14 cellular contexts compared by ENCODE assay signal in genomic region chr11:69530278-69531070, GRCh38. TPM values are rescaled to one million over a fixed set of nuclear protein-coding genes. Genes with fewer than 3 reads are reported as not detected.
DNase-seq lines count a peak whose midpoint lies in the region; ATAC-seq and TF ChIP-seq lines count a peak whose summit lies in the region.
"Had no signal": no experiment of that assay in that cellular context is flagged by ENCODE, and none has a peak within 500 bp of the region (broad histone marks: within the 10 kb centered on the region; RNA-seq: fewer than 3 reads in every experiment).

No MANE protein-coding gene starts in this region.

- no peak overlapping the region for H3K4me2 ChIP-seq in IMR-90 (ENCODE audit: low read depth, low read length)
- no peak overlapping the region for H3K4me2 ChIP-seq in mammary epithelial cell (ENCODE audit: insufficient read depth, low read depth, low read length)

- H2AK9ac ChIP-seq in IMR-90 (replicated peaks; ENCODE audit: low read depth, low read length, poor library complexity): peak overlapping the region; percentile 46

- no peaks in the 10 kb centered on the region for H3K79me2 ChIP-seq in mammary epithelial cell (ENCODE audit: insufficient read depth, low read length)

- H3K9ac ChIP-seq in IMR-90 (ENCODE audit: low read depth, low read length) (no peak overlapping the region), mammary epithelial cell (ENCODE audit: insufficient read depth, low read length) (no peak overlapping the region)

- no peak for TF ChIP-seq RAD21 in IMR-90 (IDR thresholded peaks at IDR 0.05; ENCODE audit: low read length)

- H4K20me1 ChIP-seq in IMR-90 (ENCODE audit: insufficient read depth, low read length): no peaks in the 10 kb centered on the region
- H4K20me1 ChIP-seq in mammary epithelial cell (ENCODE audit: insufficient read depth, low read length): no peaks in the 10 kb centered on the region

- no peak overlapping the region for H2BK15ac ChIP-seq in IMR-90 (ENCODE audit: low read depth, low read length)

- H3K4me1 ChIP-seq in IMR-90 (ENCODE audit: control insufficient read depth, insufficient read depth, low read length) (no peaks in the 10 kb centered on the region), spleen (peaks cover 0 to 23% (median 9%) of the 10 kb centered on the region in 6 donors), mammary epithelial cell (ENCODE audit: insufficient read depth, low read length) (peaks cover 1% of the 10 kb centered on the region)

- no peak overlapping the region for H3K18ac ChIP-seq in IMR-90 (ENCODE audit: low read depth, low read length)

- 83% methylated on average over 13 of the region's 19 CpGs; no CpG with 5 or more reads in 1 of the 2 experiments for WGBS in IMR-90 (ENCODE audit: extremely low coverage in 2 of 2, insufficient read length in 1 of 2), 2 experiments
- WGBS in spleen, 5 donors: 49 to 63% (median 56%) methylated on average over 19 of the region's 19 CpGs
- 94% methylated on average over 11 of the region's 19 CpGs for WGBS in mammary epithelial cell (ENCODE audit: low coverage, missing lambda C conversion rate)

- no peak overlapping the region for H2AFZ ChIP-seq in IMR-90 (replicated peaks; ENCODE audit: low read length, poor library complexity)
- H2AFZ ChIP-seq in mammary epithelial cell (ENCODE audit: low read depth, low read length): no peak overlapping the region

- ATAC-seq in IMR-90 (ENCODE audit: low read depth) (no peak), HG02623 (IDR thresholded peaks at IDR 0.05; ENCODE audit: unreplicated experiment) (no peak)

- H2AK5ac ChIP-seq in IMR-90 (ENCODE audit: low read depth, low read length): no peak overlapping the region; the same call in 1 of the 2 replicates

- POLR2A ChIA-PET in IMR-90 (lab: Charles Lee; ENCODE audit: unreplicated experiment): no interaction called here

- H4K5ac ChIP-seq in IMR-90 (ENCODE audit: low read depth, low read length): no peak overlapping the region

- H2BK120ac ChIP-seq in IMR-90 (ENCODE audit: low read depth, low read length): no peak overlapping the region

- H3K4me3 ChIP-seq in IMR-90 (ENCODE audit: insufficient read depth, low read depth, low read length): no peak overlapping the region
- H3K4me3 ChIP-seq in spleen: peak overlapping the region in 1 of 8 donors; percentile 32
- no peak overlapping the region for H3K4me3 ChIP-seq in mammary epithelial cell (replicated peaks in 1 of 3; ENCODE audit: insufficient read depth in 1 of 3, low read depth in 2 of 3, low read length in 3 of 3)
- H3K4me3 ChIP-seq: SJCRH30 had no signal

- no peak overlapping the region for H3K27ac ChIP-seq in IMR-90 (ENCODE audit: insufficient read depth, low read length)
- peak overlapping the region in 1 of 8 donors; percentile 28 for H3K27ac ChIP-seq in spleen
- no peak overlapping the region for H3K27ac ChIP-seq in mammary epithelial cell (ENCODE audit: insufficient read depth, low read depth, low read length)
- H3K27ac ChIP-seq: SJCRH30 had no signal

- H3K14ac ChIP-seq in IMR-90 (replicated peaks; ENCODE audit: low read depth, low read length): no peak overlapping the region

- no peak overlapping the region for H2BK5ac ChIP-seq in IMR-90 (ENCODE audit: low read depth, low read length, poor library complexity, severe bottlenecking)

- no peak overlapping the region for H2BK20ac ChIP-seq in IMR-90 (ENCODE audit: low read depth, low read length)

- H3K9me3 ChIP-seq in IMR-90 (ENCODE audit: control insufficient read depth, insufficient read depth, low read length): no peaks in the 10 kb centered on the region
- H3K9me3 ChIP-seq in spleen: no peaks in the 10 kb centered on the region
- no peaks in the 10 kb centered on the region for H3K9me3 ChIP-seq in mammary epithelial cell (replicated peaks; ENCODE audit: insufficient read depth, low read length)
- H3K9me3 ChIP-seq: SJCRH30 had no signal

- H3K56ac ChIP-seq in IMR-90 (ENCODE audit: extremely low read depth, insufficient read depth, low read length): no peak overlapping the region

- no peak overlapping the region for H4K8ac ChIP-seq in IMR-90 (ENCODE audit: low read depth in 2 of 2, low read length in 2 of 2)

- no peak overlapping the region for H3K4ac ChIP-seq in IMR-90 (ENCODE audit: low read depth, low read length)

- no peak overlapping the region for H3K23ac ChIP-seq in IMR-90 (ENCODE audit: low read depth, low read length)

- no peaks in the 10 kb centered on the region for H3K79me1 ChIP-seq in IMR-90 (ENCODE audit: low read depth in 1 of 2, low read length in 2 of 2)

- H3K9me1 ChIP-seq in IMR-90 (ENCODE audit: insufficient read depth, low read length): no peaks in the 10 kb centered on the region

- no peak overlapping the region for H4K91ac ChIP-seq in IMR-90 (ENCODE audit: insufficient read depth, low read depth, low read length)

- BruUV-seq in IMR-90 (replicated peaks; lab: Mats Ljungman, UMichigan) (no TSS peak), mammary epithelial cell (replicated peaks; lab: Mats Ljungman, UMichigan) (no TSS peak)

- H3K36me3 ChIP-seq in IMR-90 (ENCODE audit: control insufficient read depth, insufficient read depth, low read length) (no peaks in the 10 kb centered on the region), spleen (no peaks in the 10 kb centered on the region), mammary epithelial cell (ENCODE audit: insufficient read depth, low read length) (no peaks in the 10 kb centered on the region)
- H3K36me3 ChIP-seq: SJCRH30 had no signal

- DNase-seq in IMR-90: no peak
- peak; percentile 75 for DNase-seq in RPMI8226
- DNase-seq in head of caudate nucleus: peak in 35 of 42 donors; percentile 19 to 66 (median 44)
- peak; percentile 80 for DNase-seq in spleen
- DNase-seq in NCI-H69 (lab: John Stamatoyannopoulos, UW): no peak
- no peak for DNase-seq in HPDE6-E6E7 (ENCODE audit: extremely low spot score)
- DNase-seq in mammary epithelial cell: no peak
- DNase-seq: Calu3, NCI-H1105 treated with DMSO at 0.1 percent for 48 hours, NCI-H510A treated with DMSO at 0.1 percent for 48 hours, SJCRH30 had no signal

- dilution Hi-C loops in IMR-90 (cut with HindIII; ENCODE audit: low sequenced_read_pairs, unreplicated experiment): no loop called here
- dilution Hi-C loops in mammary epithelial cell (cut with HindIII; ENCODE audit: low sequenced_read_pairs): loop anchor here (5.0 kb wide), 1 partner anchor 43 kb away; no protein-coding TSS in a partner anchor

- peaks cover 19% of the 10 kb centered on the region for H3K27me3 ChIP-seq in IMR-90 (ENCODE audit: control insufficient read depth, insufficient read depth, low read length)
- H3K27me3 ChIP-seq in spleen (replicated peaks in 1 of 7): no peaks in the 10 kb centered on the region
- no peaks in the 10 kb centered on the region for H3K27me3 ChIP-seq in mammary epithelial cell (ENCODE audit: insufficient read depth, low read length)
- H3K27me3 ChIP-seq: SJCRH30 had no signal

- in situ Hi-C loops in IMR-90 (cut with MboI; ENCODE audit: low sequenced_read_pairs) (no loop called here), mammary epithelial cell (cut with MboI; ENCODE audit: low sequenced_read_pairs in 2 of 2) (no loop called here)

- intact Hi-C loops in IMR-90 (cut with micrococcal nuclease) (no loop called here), head of caudate nucleus (cut with DNase I) (no loop called here), spleen (cut with DNase I; ENCODE audit: low total_unique reads) (no loop called here), mammary epithelial cell (cut with micrococcal nuclease) (no loop called here)

- TF ChIP-seq POLR2A in IMR-90 (IDR thresholded peaks at IDR 0.05; ENCODE audit: low read depth, low read length): no peak
- TF ChIP-seq POLR2A in spleen (IDR thresholded peaks at IDR 0.05): no peak

- CTCF ChIA-PET in IMR-90 (lab: Yijun Ruan, JAX): no interaction called here
- CTCF ChIA-PET in mammary epithelial cell (lab: Charles Lee; ENCODE audit: low non-redundant PET): no interaction called here

- TF ChIP-seq CTCF in IMR-90 (conservative IDR thresholded peaks at IDR 0.05; ENCODE audit: low read depth, low read length) (no peak), spleen (IDR thresholded peaks at IDR 0.05 in 8 of 11, conservative IDR thresholded peaks at IDR 0.05 in 3 of 11) (no peak), mammary epithelial cell (conservative IDR thresholded peaks at IDR 0.05 in 1 of 2, IDR thresholded peaks at IDR 0.05 in 1 of 2; ENCODE audit: extremely low read depth in 1 of 2, insufficient read depth in 1 of 2, low read depth in 1 of 2, low read length in 2 of 2) (no peak)

TF ChIP-seq in IMR-90, 13 proteins besides CTCF, POLR2A, EP300 and RAD21:
- TF ChIP-seq ELK1 (IDR thresholded peaks at IDR 0.05; ENCODE audit: borderline replicate concordance, low read depth, low read length): no peak
- TF ChIP-seq FOS (IDR thresholded peaks at IDR 0.05; ENCODE audit: low read depth, low read length): no peak
- no peak for TF ChIP-seq SMC3 (IDR thresholded peaks at IDR 0.05; ENCODE audit: low read depth, low read length)
- no peak for TF ChIP-seq CEBPB (IDR thresholded peaks at IDR 0.05; ENCODE audit: low read depth, low read length)

RNA-seq across cellular contexts. Expression of gene LINC01488, which starts 49.0 kb away (rescaled TPM):
- not detected in 2 replicates for total RNA-seq in IMR-90 (2012; rRNA removed)
- not detected in 2 replicates for polyA plus RNA-seq in IMR-90 (2012; rRNA removed)
- polyA plus RNA-seq in IMR-90 (2012; cell fraction: cytosol; rRNA removed): not detected in 2 replicates
- not detected in 2 replicates for polyA plus RNA-seq in IMR-90 (2012; cell fraction: nucleus; rRNA removed; ENCODE audit: low replicate concordance)
- total RNA-seq in spleen: not detected
- not detected for polyA plus RNA-seq in spleen
- not detected for total RNA-seq in mammary epithelial cell
- polyA plus RNA-seq in mammary epithelial cell: not detected
- polyA minus RNA-seq in mammary epithelial cell: 0.16 TPM
- total RNA-seq: Calu3, glomerular endothelial cell, kidney epithelial cell, SJCRH30 had no signal

Comparison
In these comparisons a context has a peak if more than half of its experiments do, and no peak if none do; other contexts are left out.
1. DNase-seq: peak in RPMI8226 (single experiment), head of caudate nucleus (35 of 42) and spleen (single experiment); none in IMR-90 (single experiment), NCI-H69 (single experiment), HPDE6-E6E7 (single experiment) and mammary epithelial cell (single experiment).